33 cellular contexts compared by ENCODE assay signal in genomic region chr6:42232035-42232434, GRCh38. TPM values are rescaled to one million over a fixed set of nuclear protein-coding genes. Genes with fewer than 3 reads are reported as not detected.
"Had no signal": no experiment of that assay in that cellular context is flagged by ENCODE, and none has a peak within 500 bp of the region (broad histone marks: within the 10 kb centered on the region; RNA-seq: fewer than 3 reads in every experiment).

No MANE protein-coding gene starts in this region.

- H3K4me1 Mint-ChIP-seq: activated CD4-positive, alpha-beta T cell treated with anti-CD3 and anti-CD28 coated beads, Interleukin-2, amount 10 ng/mL, durations not matched to agents 7 days and 5 days; activated CD8-positive, alpha-beta memory T cell treated with anti-CD3 and anti-CD28 coated beads, Interleukin-2, amount 10 ng/mL, durations not matched to agents 7 days and 5 days; activated naive CD4-positive, alpha-beta T cell treated with anti-CD3 and anti-CD28 coated beads, Interleukin-2, amount 10 ng/mL, durations not matched to agents 7 days and 5 days had no signal

- ATAC-seq: activated CD8-positive, alpha-beta memory T cell treated with anti-CD3 and anti-CD28 coated beads, Interleukin-2, amount 10 ng/mL, durations not matched to agents 7 days and 5 days; PC-3; Right ventricle myocardium inferior had no signal

- H3K27ac ChIP-seq: ascending aorta, KMS-11, VCaP had no signal

- H3K9ac ChIP-seq: KMS-11 had no signal

- H3K27me3 ChIP-seq: ascending aorta had no signal

- FAIRE-seq: RCC 7860 had no signal

- H3K9me3 Mint-ChIP-seq: activated CD4-positive, alpha-beta T cell treated with anti-CD3 and anti-CD28 coated beads, Interleukin-2, amount 10 ng/mL, durations not matched to agents 7 days and 5 days; activated naive CD4-positive, alpha-beta T cell treated with anti-CD3 and anti-CD28 coated beads, Interleukin-2, amount 10 ng/mL, durations not matched to agents 7 days and 5 days; activated naive CD8-positive, alpha-beta T cell treated with anti-CD3 and anti-CD28 coated beads, Interleukin-2, amount 10 ng/mL, durations not matched to agents 7 days and 5 days had no signal

- H3K27me3 Mint-ChIP-seq: activated CD4-positive, alpha-beta T cell treated with anti-CD3 and anti-CD28 coated beads, Interleukin-2, amount 10 ng/mL, durations not matched to agents 7 days and 5 days; activated CD8-positive, alpha-beta memory T cell treated with anti-CD3 and anti-CD28 coated beads, Interleukin-2, amount 10 ng/mL, durations not matched to agents 7 days and 5 days; activated naive CD4-positive, alpha-beta T cell treated with anti-CD3 and anti-CD28 coated beads, Interleukin-2, amount 10 ng/mL, durations not matched to agents 7 days and 5 days; activated naive CD8-positive, alpha-beta T cell treated with anti-CD3 and anti-CD28 coated beads, Interleukin-2, amount 10 ng/mL, durations not matched to agents 7 days and 5 days had no signal

- H3K9me3 ChIP-seq: ascending aorta had no signal

- DNase-seq: activated CD4-positive, alpha-beta T cell treated with anti-CD3 and anti-CD28 coated beads, Interleukin-2, amount 10 ng/mL, durations not matched to agents 7 days and 5 days; activated CD4-positive, alpha-beta T cell treated with anti-CD3 and anti-CD28 coated beads, Interleukin-2, amount 50 U/mL, for 48 hours; activated CD4-positive, CD25-positive, alpha-beta regulatory T cell; activated CD8-positive, alpha-beta memory T cell treated with anti-CD3 and anti-CD28 coated beads for 24 hours; activated CD8-positive, alpha-beta memory T cell treated with anti-CD3 and anti-CD28 coated beads, Interleukin-2, amount 50 U/mL, for 48 hours; activated effector memory CD4-positive, alpha-beta T cell treated with Interleukin-2 at 50 U/mL for 16 hours; activated naive CD4-positive, alpha-beta T cell treated with anti-CD3 and anti-CD28 coated beads, Interleukin-2, amount 10 ng/mL, durations not matched to agents 7 days and 5 days; activated naive CD8-positive, alpha-beta T cell treated with anti-CD3 and anti-CD28 coated beads, Interleukin-2, amount 10 ng/mL, durations not matched to agents 7 days and 5 days; activated T-cell treated with anti-CD3 and anti-CD28 coated beads, Interleukin-2, amount 50 U/mL, for 1 hour; amygdala; NCI-H1092 treated with DMSO at 0.1 percent for 48 hours; NCI-H1417; NCI-H187 treated with DMSO at 0.1 percent for 48 hours; NCI-H2081 treated with DMSO at 0.1 percent for 48 hours; NCI-H226; NCI-H446 treated with DMSO at 0.1 percent for 48 hours; NCI-H524; NCI-H69; NK-92 treated with Interleukin-12 subunit alpha and Interleukin-12 subunit beta, amount 100 ng/mL, for 24 hours; PC-3; SW 1271; T-helper 1 cell; T-helper 2 cell; T-helper 9 cell had no signal

- H3K27ac Mint-ChIP-seq: activated CD4-positive, alpha-beta T cell treated with anti-CD3 and anti-CD28 coated beads, Interleukin-2, amount 10 ng/mL, durations not matched to agents 7 days and 5 days; activated CD8-positive, alpha-beta memory T cell treated with anti-CD3 and anti-CD28 coated beads, Interleukin-2, amount 10 ng/mL, durations not matched to agents 7 days and 5 days; activated naive CD4-positive, alpha-beta T cell treated with anti-CD3 and anti-CD28 coated beads, Interleukin-2, amount 10 ng/mL, durations not matched to agents 7 days and 5 days; activated naive CD8-positive, alpha-beta T cell treated with anti-CD3 and anti-CD28 coated beads, Interleukin-2, amount 10 ng/mL, durations not matched to agents 7 days and 5 days had no signal

- H3K4me3 ChIP-seq: ascending aorta had no signal

- H3K4me1 ChIP-seq: ascending aorta had no signal

- H3K4me3 Mint-ChIP-seq: activated CD4-positive, alpha-beta T cell treated with anti-CD3 and anti-CD28 coated beads, Interleukin-2, amount 10 ng/mL, durations not matched to agents 7 days and 5 days; activated CD8-positive, alpha-beta memory T cell treated with anti-CD3 and anti-CD28 coated beads, Interleukin-2, amount 10 ng/mL, durations not matched to agents 7 days and 5 days; activated naive CD4-positive, alpha-beta T cell treated with anti-CD3 and anti-CD28 coated beads, Interleukin-2, amount 10 ng/mL, durations not matched to agents 7 days and 5 days; activated naive CD8-positive, alpha-beta T cell treated with anti-CD3 and anti-CD28 coated beads, Interleukin-2, amount 10 ng/mL, durations not matched to agents 7 days and 5 days had no signal

- H3K4me2 ChIP-seq: KMS-11 had no signal

RNA-seq across cellular contexts. Expression of gene GUCA1A, which starts 58.9 kb away (rescaled TPM):
- total RNA-seq: activated CD4-positive, alpha-beta T cell treated with anti-CD3 and anti-CD28 coated beads, Interleukin-2, amount 10 ng/mL, durations not matched to agents 7 days and 5 days; activated CD8-positive, alpha-beta memory T cell treated with anti-CD3 and anti-CD28 coated beads, Interleukin-2, amount 10 ng/mL, durations not matched to agents 7 days and 5 days; activated naive CD8-positive, alpha-beta T cell treated with anti-CD3 and anti-CD28 coated beads, Interleukin-2, amount 10 ng/mL, durations not matched to agents 7 days and 5 days; cardiac septum; LHCN-M2; M059J; PC-3; Right ventricle myocardium inferior had no signal
